In genomic region chr21:44896561-44897286, GRCh38 we compare ENCODE assay signal across 19 cellular contexts.
"Had no signal": no experiment of that assay in that cellular context is flagged by ENCODE, and none has a peak within 500 bp of the region (broad histone marks: within the 10 kb centered on the region; RNA-seq: fewer than 3 reads in every experiment).

No MANE protein-coding gene starts in this region.

- H3K36me3 Mint-ChIP-seq: mesothelial cell of epicardium had no signal

- H3K36me3 ChIP-seq: pancreas, transverse colon had no signal

- H3K4me3 ChIP-seq: coronary artery, lung, pancreas, transverse colon had no signal

- DNase-seq: activated B cell treated with CpG ODN at 0.5 μM for 24 hours; activated CD4-positive, alpha-beta T cell treated with anti-CD3 and anti-CD28 coated beads for 48 hours; activated CD8-positive, alpha-beta memory T cell treated with anti-CD3 and anti-CD28 coated beads, Interleukin-2, amount 50 U/mL, for 48 hours; activated gamma-delta T cell; activated T-cell treated with anti-CD3 and anti-CD28 coated beads, Interleukin-2, amount 50 U/mL, for 72 hours; caudate nucleus; effector memory CD4-positive, alpha-beta T cell; foreskin keratinocyte; stimulated activated CD4-positive, alpha-beta T cell treated with anti-CD3 and anti-CD28 coated beads, Interleukin-15, amount 100 ng/mL, for 24 hours; stimulated activated CD4-positive, alpha-beta T cell treated with anti-CD3 and anti-CD28 coated beads, Interleukin-4, amount 100 ng/mL, for 24 hours; stimulated activated naive CD4-positive, alpha-beta T cell treated with Interleukin-2 at 50 U/mL for 16 hours; T-helper 2 cell had no signal

- H3K9me3 ChIP-seq: pancreas, transverse colon had no signal

- H3K27ac ChIP-seq: coronary artery, foreskin keratinocyte, pancreas, transverse colon had no signal

- H3K4me1 Mint-ChIP-seq: neural crest cell had no signal

- H3K27me3 ChIP-seq: pancreas had no signal

- H3K4me3 Mint-ChIP-seq: activated B cell treated with CpG ODN at 0.5 μM for 24 hours; activated T-cell treated with anti-CD3 and anti-CD28 coated beads, Interleukin-2, amount 50 U/mL, for 72 hours; mesothelial cell of epicardium; neural crest cell had no signal

- H3K27me3 Mint-ChIP-seq: activated B cell treated with CpG ODN at 0.5 μM for 24 hours had no signal

- ATAC-seq: activated naive CD4-positive, alpha-beta T cell treated with anti-CD3 and anti-CD28 coated beads, Interleukin-2, amount 50 U/mL, for 72 hours; activated T-cell treated with anti-CD3 and anti-CD28 coated beads, Interleukin-2, amount 50 U/mL, for 72 hours; foreskin keratinocyte had no signal

- H3K27ac Mint-ChIP-seq: activated B cell treated with CpG ODN at 0.5 μM for 24 hours; activated T-cell treated with anti-CD3 and anti-CD28 coated beads, Interleukin-2, amount 50 U/mL, for 72 hours; mesothelial cell of epicardium had no signal

- H3K9me3 Mint-ChIP-seq: activated B cell treated with CpG ODN at 0.5 μM for 24 hours; activated naive CD4-positive, alpha-beta T cell treated with anti-CD3 and anti-CD28 coated beads, Interleukin-2, amount 50 U/mL, for 72 hours; activated T-cell treated with anti-CD3 and anti-CD28 coated beads, Interleukin-2, amount 50 U/mL, for 72 hours; mesothelial cell of epicardium; neural crest cell had no signal

- H3K4me1 ChIP-seq: foreskin keratinocyte, pancreas had no signal
